In genomic region chr1:28927442-28928305, GRCh38 we compare ENCODE assay signal across 7 cellular contexts. TPM values are rescaled to one million over a fixed set of nuclear protein-coding genes. Genes with fewer than 3 reads are reported as not detected.
DNase-seq lines count a peak whose midpoint lies in the region; ATAC-seq, FAIRE-seq and TF ChIP-seq lines count a peak whose summit lies in the region.

No MANE protein-coding gene starts in this region.

- no peak for TF ChIP-seq CTCF in neutrophil (IDR thresholded peaks at IDR 0.05)

- peak; percentile 66 for FAIRE-seq in GM19239 (lab: Jason Lieb, UNC)

- H3K4me1 ChIP-seq in neutrophil (ENCODE audit: control insufficient read depth in 1 of 2, insufficient read depth in 1 of 2, low read depth in 1 of 2, low read length in 1 of 2), result peaks cover 45 to 49% of the 10 kb centered on the region in 2 experiments

- no peak for ATAC-seq in GM18907 (IDR thresholded peaks at IDR 0.05; ENCODE audit: unreplicated experiment)
- ATAC-seq in GM18868 (IDR thresholded peaks at IDR 0.05; ENCODE audit: unreplicated experiment), result no peak

- no peaks in the 10 kb centered on the region for H3K36me3 ChIP-seq in neutrophil

- no peaks in the 10 kb centered on the region for H3K27me3 ChIP-seq in neutrophil

- H3K9me3 ChIP-seq in neutrophil, result no peaks in the 10 kb centered on the region

- peak overlapping the region; percentile 52 to 61 for H3K4me3 ChIP-seq in neutrophil (ENCODE audit: low read depth in 1 of 2, low read length in 1 of 2)

- DNase-seq in GM19239 (ENCODE audit: insufficient read length, low spot score) (no peak), NCI-H2227 treated with DMSO at 0.1 percent for 48 hours (lab: John Stamatoyannopoulos, UW) (peak; percentile 59), dermis blood vessel endothelial cell (peak; percentile 17), AG20443 (ENCODE audit: low spot score) (no peak)

- peak overlapping the region; percentile 99 for H3K27ac ChIP-seq in neutrophil

RNA-seq across cellular contexts. Expression of gene EPB41, which starts 13.3 kb away (rescaled TPM):
- total RNA-seq in dermis blood vessel endothelial cell, result 36.2 and 41.2 TPM in 2 replicates

Comparison
In these comparisons a context has a peak if more than half of its experiments do, and no peak if none do; other contexts are left out.
1. DNase-seq: peak in NCI-H2227 treated with DMSO at 0.1 percent for 48 hours (single experiment) and dermis blood vessel endothelial cell (single experiment); none in GM19239 (single experiment) and AG20443 (single experiment).